35 cellular contexts compared by ENCODE assay signal in the genomic region with DNA sequence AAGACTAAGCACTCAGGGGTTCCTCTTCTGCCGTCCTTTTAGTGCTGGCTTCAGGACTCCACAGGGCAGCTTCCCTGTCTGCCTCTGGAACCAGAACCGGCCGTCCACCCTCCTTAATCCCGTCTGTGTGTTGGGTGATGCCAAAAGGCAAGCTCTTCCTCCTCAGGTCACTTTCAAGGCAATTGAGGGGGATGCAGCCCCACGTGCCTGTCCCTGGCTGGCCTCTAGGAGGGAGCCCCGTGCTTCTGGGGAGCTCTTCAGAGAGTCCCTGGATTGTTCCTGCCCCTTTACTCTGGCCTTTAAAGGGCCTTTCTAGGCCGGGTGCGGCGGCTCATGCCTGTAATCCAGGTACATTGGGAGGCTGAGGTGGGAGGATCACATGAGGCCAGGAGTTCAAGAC.
"Had no signal": no experiment of that assay in that cellular context is flagged by ENCODE, and none has a peak within 500 bp of the region (broad histone marks: within the 10 kb centered on the region; RNA-seq: fewer than 3 reads in every experiment).

No MANE protein-coding gene starts in this region.

- DNase-seq: activated CD4-positive, alpha-beta T cell treated with anti-CD3 and anti-CD28 coated beads, Interleukin-2, amount 10 ng/mL, durations not matched to agents 24 days and 14 days; activated CD4-positive, alpha-beta T cell treated with anti-CD3 and anti-CD28 coated beads, Interleukin-2, amount 50 U/mL, for 4 hours; activated CD8-positive, alpha-beta T cell treated with anti-CD3 and anti-CD28 coated beads for 36 hours; activated effector memory CD4-positive, alpha-beta T cell treated with anti-CD3 and anti-CD28 coated beads, Interleukin-2, amount 50 U/mL, for 16 hours; activated naive CD4-positive, alpha-beta T cell; activated naive CD8-positive, alpha-beta T cell treated with anti-CD3 and anti-CD28 coated beads, Interleukin-2, amount 10 ng/mL, durations not matched to agents 7 days and 5 days; activated T-cell treated with anti-CD3 and anti-CD28 coated beads, Interleukin-2, amount 50 U/mL, for 1 hour; activated T-cell treated with anti-CD3 and anti-CD28 coated beads, Interleukin-2, amount 50 U/mL, for 72 hours; amygdala; Kasumi-1; MG63; NCI-H1048; NCI-H1105 treated with DMSO at 0.1 percent for 48 hours; NCI-H1436; NCI-H1694; NCI-H1930; NCI-H2081 treated with DMSO at 0.1 percent for 48 hours; NCI-H226; NCI-H446 treated with DMSO at 0.1 percent for 48 hours; NCI-H524; NK-92 treated with Interleukin-12 subunit alpha and Interleukin-12 subunit beta, amount 100 ng/mL, for 24 hours; PC-3; Peyer's patch; RPMI8226; SIG-M5; T-helper 1 cell; T-helper 2 cell; T-helper 9 cell; WERI-Rb-1 had no signal

- H3K4me3 ChIP-seq: ascending aorta, cardiac muscle cell, MG63, Peyer's patch had no signal

- ATAC-seq: activated CD8-positive, alpha-beta T cell treated with anti-CD3 and anti-CD28 coated beads for 36 hours; activated T-cell treated with anti-CD3 and anti-CD28 coated beads, Interleukin-2, amount 50 U/mL, for 72 hours; activated T-helper 17 cell treated with anti-CD3 and anti-CD28 coated beads, Interleukin-2, amount 50 U/mL, for 72 hours; PC-3; SK-N-SH treated with all-trans-retinoic acid at 6 μM for 48 hours had no signal

- H3K36me3 ChIP-seq: ascending aorta, cardiac muscle cell, MG63, WERI-Rb-1 had no signal

- H3K4me1 ChIP-seq: ascending aorta, Peyer's patch had no signal

- H3K36me3 Mint-ChIP-seq: activated naive CD8-positive, alpha-beta T cell treated with anti-CD3 and anti-CD28 coated beads, Interleukin-2, amount 10 ng/mL, durations not matched to agents 7 days and 5 days had no signal

- H3K9me3 Mint-ChIP-seq: activated CD4-positive, alpha-beta T cell treated with anti-CD3 and anti-CD28 coated beads, Interleukin-2, amount 10 ng/mL, durations not matched to agents 24 days and 14 days; activated CD8-positive, alpha-beta T cell treated with anti-CD3 and anti-CD28 coated beads for 36 hours; activated naive CD4-positive, alpha-beta T cell treated with anti-CD3 and anti-CD28 coated beads, Interleukin-2, amount 50 U/mL, for 24 hours; activated naive CD8-positive, alpha-beta T cell treated with anti-CD3 and anti-CD28 coated beads, Interleukin-2, amount 10 ng/mL, durations not matched to agents 7 days and 5 days; activated T-cell treated with anti-CD3 and anti-CD28 coated beads, Interleukin-2, amount 50 U/mL, for 72 hours; activated T-helper 17 cell treated with anti-CD3 and anti-CD28 coated beads, Interleukin-2, amount 50 U/mL, for 72 hours; central memory CD8-positive, alpha-beta T cell had no signal

- H3K4me1 Mint-ChIP-seq: central memory CD8-positive, alpha-beta T cell had no signal

- H3K4me3 Mint-ChIP-seq: activated CD4-positive, alpha-beta T cell treated with anti-CD3 and anti-CD28 coated beads, Interleukin-2, amount 10 ng/mL, durations not matched to agents 24 days and 14 days; activated CD8-positive, alpha-beta T cell treated with anti-CD3 and anti-CD28 coated beads for 36 hours; activated naive CD4-positive, alpha-beta T cell treated with anti-CD3 and anti-CD28 coated beads, Interleukin-2, amount 50 U/mL, for 24 hours; activated naive CD8-positive, alpha-beta T cell treated with anti-CD3 and anti-CD28 coated beads, Interleukin-2, amount 10 ng/mL, durations not matched to agents 7 days and 5 days; activated T-cell treated with anti-CD3 and anti-CD28 coated beads, Interleukin-2, amount 50 U/mL, for 72 hours; activated T-helper 17 cell treated with anti-CD3 and anti-CD28 coated beads, Interleukin-2, amount 50 U/mL, for 72 hours; central memory CD8-positive, alpha-beta T cell had no signal

- H3K27ac Mint-ChIP-seq: activated CD4-positive, alpha-beta T cell treated with anti-CD3 and anti-CD28 coated beads, Interleukin-2, amount 10 ng/mL, durations not matched to agents 24 days and 14 days; activated CD8-positive, alpha-beta T cell treated with anti-CD3 and anti-CD28 coated beads for 36 hours; activated naive CD4-positive, alpha-beta T cell treated with anti-CD3 and anti-CD28 coated beads, Interleukin-2, amount 50 U/mL, for 24 hours; activated naive CD8-positive, alpha-beta T cell treated with anti-CD3 and anti-CD28 coated beads, Interleukin-2, amount 10 ng/mL, durations not matched to agents 7 days and 5 days; activated T-cell treated with anti-CD3 and anti-CD28 coated beads, Interleukin-2, amount 50 U/mL, for 72 hours; activated T-helper 17 cell treated with anti-CD3 and anti-CD28 coated beads, Interleukin-2, amount 50 U/mL, for 72 hours had no signal

- H3K27me3 Mint-ChIP-seq: activated naive CD4-positive, alpha-beta T cell treated with anti-CD3 and anti-CD28 coated beads, Interleukin-2, amount 50 U/mL, for 24 hours; activated T-helper 17 cell treated with anti-CD3 and anti-CD28 coated beads, Interleukin-2, amount 50 U/mL, for 72 hours had no signal

- H3K9me3 ChIP-seq: MG63, Peyer's patch had no signal

- H3K27ac ChIP-seq: ascending aorta, cardiac muscle cell, WERI-Rb-1 had no signal

- H3K27me3 ChIP-seq: ascending aorta, cardiac muscle cell, MG63, Peyer's patch had no signal
